ENCODE assay signal across 1 cellular context in genomic region chr10:114526497-114527238, GRCh38.
TF ChIP-seq lines count a peak whose summit lies in the region.

No MANE protein-coding gene starts in this region.

TF ChIP-seq in HepG2, 621 proteins besides CTCF, POLR2A, EP300 and RAD21 (continued from another document and continues in another):
- TF ChIP-seq E2F5 (CRISPR knock-in tag; conservative IDR thresholded peaks at IDR 0.05): no peak
- TF ChIP-seq ZBTB37 (CRISPR knock-in tag; IDR thresholded peaks at IDR 0.05): no peak
- TF ChIP-seq GABPB1 (CRISPR knock-in tag; IDR thresholded peaks at IDR 0.05): peak; percentile 79
- peak; percentile 88 for TF ChIP-seq CEBPG (CRISPR knock-in tag; IDR thresholded peaks at IDR 0.05)
- peak; percentile 65; the same call in 1 of the 2 replicates for TF ChIP-seq ZNF678 (CRISPR knock-in tag; IDR thresholded peaks at IDR 0.05)
- TF ChIP-seq RBM39 (IDR thresholded peaks at IDR 0.05; ENCODE audit: low read depth, low read length, poor library complexity, severe bottlenecking): no peak
- no peak for TF ChIP-seq ZBTB10 (CRISPR knock-in tag; IDR thresholded peaks at IDR 0.05; ENCODE audit: borderline replicate concordance)
- peak; percentile 73; the same call in 1 of the 2 replicates for TF ChIP-seq SSRP1 (CRISPR knock-in tag; IDR thresholded peaks at IDR 0.05)
- TF ChIP-seq ZNF674 (CRISPR knock-in tag; IDR thresholded peaks at IDR 0.05; ENCODE audit: low read depth): no peak
- TF ChIP-seq ZMYM3 (CRISPR knock-in tag; IDR thresholded peaks at IDR 0.05): peak; percentile 84
- peak; percentile 80 for TF ChIP-seq ARID5B (CRISPR knock-in tag; IDR thresholded peaks at IDR 0.05)
- TF ChIP-seq ZNF816 (CRISPR knock-in tag; IDR thresholded peaks at IDR 0.05; ENCODE audit: borderline replicate concordance): no peak
- no peak for TF ChIP-seq PBX3 (CRISPR knock-in tag; IDR thresholded peaks at IDR 0.05; ENCODE audit: borderline replicate concordance)
- no peak for TF ChIP-seq KAT2B (IDR thresholded peaks at IDR 0.05; ENCODE audit: borderline replicate concordance, low read depth, low read length)
- no peak for TF ChIP-seq FOXM1 (CRISPR knock-in tag; IDR thresholded peaks at IDR 0.05)
- TF ChIP-seq DZIP1 (CRISPR knock-in tag; IDR thresholded peaks at IDR 0.05): no peak
- no peak for TF ChIP-seq MATR3 (CRISPR knock-in tag; IDR thresholded peaks at IDR 0.05)
- no peak; the same call in 1 of the 2 replicates for TF ChIP-seq BORCS8-MEF2B (CRISPR knock-in tag; IDR thresholded peaks at IDR 0.05)
- no peak for TF ChIP-seq PCBP2 (optimal IDR thresholded peaks at IDR 0.05; ENCODE audit: low read depth, low read length, poor library complexity, severe bottlenecking)
- TF ChIP-seq ZNF530 (CRISPR knock-in tag; IDR thresholded peaks at IDR 0.05; ENCODE audit: low read depth): no peak
- TF ChIP-seq ZNF841 (CRISPR knock-in tag; IDR thresholded peaks at IDR 0.05; ENCODE audit: borderline replicate concordance): no peak
- TF ChIP-seq HNRNPL (IDR thresholded peaks at IDR 0.05; ENCODE audit: low read depth, low read length): no peak
- no peak; the same call in 1 of the 2 replicates for TF ChIP-seq BRCA1 (CRISPR knock-in tag; IDR thresholded peaks at IDR 0.05)
- TF ChIP-seq HNF1A (IDR thresholded peaks at IDR 0.05; ENCODE audit: low read depth): no peak
- peak; percentile 54; the same call in 1 of the 2 replicates for TF ChIP-seq HNF1A (CRISPR knock-in tag; IDR thresholded peaks at IDR 0.05; ENCODE audit: borderline replicate concordance)
- peak; percentile 68; the same call in 1 of the 2 replicates for TF ChIP-seq ISL2 (CRISPR knock-in tag; IDR thresholded peaks at IDR 0.05)
- no peak for TF ChIP-seq ZNF513 (CRISPR knock-in tag; conservative IDR thresholded peaks at IDR 0.05)
- TF ChIP-seq ATF3 (CRISPR knock-in tag; IDR thresholded peaks at IDR 0.05): no peak
- TF ChIP-seq TERF1 (CRISPR knock-in tag; IDR thresholded peaks at IDR 0.05): 0 out of 2 replicates have a peak, but pooled peaks have one; percentile 45
